8 cellular contexts compared by ENCODE assay signal in the genomic region with DNA sequence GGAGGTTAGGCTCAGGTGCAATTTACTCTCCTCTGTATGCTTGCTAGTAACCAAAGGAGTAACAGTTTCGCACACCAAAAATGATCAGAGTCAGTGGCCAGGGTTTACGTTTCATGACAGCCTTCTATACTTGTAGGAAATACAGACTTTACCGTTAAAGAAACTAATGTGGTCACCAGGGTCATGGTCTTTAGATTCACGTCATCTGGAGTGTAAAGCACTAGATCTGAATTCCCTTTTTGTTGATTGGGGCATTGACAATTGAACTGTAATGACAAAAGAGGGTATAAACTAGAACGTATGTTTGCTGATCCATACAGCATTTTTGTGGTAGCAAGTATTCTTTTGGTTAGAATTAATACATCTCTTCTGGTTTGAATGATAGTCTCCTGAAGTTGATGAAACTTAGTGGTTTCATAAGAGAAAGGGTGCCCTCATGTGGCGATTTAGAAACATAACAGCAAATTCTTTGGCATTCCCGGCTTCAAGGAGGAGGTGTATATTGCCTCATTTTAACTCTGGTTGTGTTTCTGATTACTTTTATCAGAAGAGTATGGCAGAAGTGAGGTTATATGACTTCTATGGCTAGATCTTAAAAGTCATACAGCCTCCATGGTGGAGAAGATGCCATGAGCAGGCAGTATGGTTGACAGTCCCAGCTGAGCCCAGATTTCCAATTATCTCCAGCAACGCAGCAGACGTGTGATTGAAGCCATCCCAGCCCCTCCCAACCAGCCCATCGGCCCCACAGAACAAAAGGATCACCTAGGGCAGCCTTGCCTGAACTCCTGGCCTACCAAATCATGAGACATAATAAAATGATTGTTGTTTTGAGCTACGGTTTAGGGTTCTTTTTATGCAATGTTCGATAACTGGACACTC. TPM values are rescaled to one million over a fixed set of nuclear protein-coding genes. Genes with fewer than 3 reads are reported as not detected.
DNase-seq lines count a peak whose midpoint lies in the region; ATAC-seq and TF ChIP-seq lines count a peak whose summit lies in the region.

No MANE protein-coding gene starts in this region.

- H3K4me1 Mint-ChIP-seq in chondrocyte (ENCODE audit: low read depth): peaks cover 13% of the 10 kb centered on the region

- no peak overlapping the region for H3K27ac Mint-ChIP-seq in chondrocyte (ENCODE audit: unreplicated experiment)

- TF ChIP-seq CTCF in C4-2B (conservative IDR thresholded peaks at IDR 0.05): peak; percentile 82
- TF ChIP-seq CTCF in chondrocyte (IDR thresholded peaks at IDR 0.05): peak; percentile 92

- H3K4me3 Mint-ChIP-seq in chondrocyte (ENCODE audit: unreplicated experiment): no peak overlapping the region

- ATAC-seq in GM18508 (IDR thresholded peaks at IDR 0.05; ENCODE audit: insufficient read depth, unreplicated experiment) (peak; percentile 90), HG02885 (IDR thresholded peaks at IDR 0.05; ENCODE audit: poor library complexity, unreplicated experiment) (peak; percentile 95)
- ATAC-seq in stimulated activated naive CD8-positive, alpha-beta T cell treated with anti-CD3 and anti-CD28 coated beads, Interleukin-15, Interleukin-2, amounts not matched to agents 100 U/mL and 50 U/mL, for 24 hours: peak; percentile 35

- no peaks in the 10 kb centered on the region for H3K27me3 Mint-ChIP-seq in chondrocyte (ENCODE audit: low read depth)

- no peaks in the 10 kb centered on the region for H3K36me3 Mint-ChIP-seq in chondrocyte (ENCODE audit: low read depth)

- H3K27ac ChIP-seq in C4-2B: no peak overlapping the region

- no peaks in the 10 kb centered on the region for H3K9me3 Mint-ChIP-seq in chondrocyte (ENCODE audit: low read depth)

- DNase-seq in NCI-H1417 (lab: John Stamatoyannopoulos, UW) (peak; percentile 68 to 93 (median 79)), SKM-1 treated with dmso at 0.1 percent for 144 hours (lab: John Stamatoyannopoulos, UW; ENCODE audit: unreplicated experiment) (peak; percentile 75), chondrocyte (ENCODE audit: low spot score) (no peak), kidney glomerular epithelial cell (lab: John Stamatoyannopoulos, UW) (peak; percentile 92)
- DNase-seq in stimulated activated naive CD8-positive, alpha-beta T cell treated with anti-CD3 and anti-CD28 coated beads, Interleukin-15, Interleukin-2, amounts not matched to agents 100 U/mL and 50 U/mL, for 24 hours: peak; percentile 34

RNA-seq across cellular contexts. Expression of a gene that starts 35.1 kb away (rescaled TPM):
- total RNA-seq in chondrocyte: 0.50 to 0.51 TPM in 2 of 3 replicates, not detected in the other

RNA-seq across cellular contexts. Expression of a gene that starts 42.8 kb away (rescaled TPM):
- total RNA-seq in chondrocyte: 94.9 to 119 TPM (median 105 TPM) in 3 replicates

Comparison
In these comparisons a context has a peak if more than half of its experiments do, and no peak if none do; other contexts are left out.
1. ATAC-seq: peak in every context shown above with its lines; median percentile 95 in HG02885; 90 in GM18508; 35 in stimulated activated naive CD8-positive, alpha-beta T cell treated with anti-CD3 and anti-CD28 coated beads, Interleukin-15, Interleukin-2, amounts not matched to agents 100 U/mL and 50 U/mL, for 24 hours.